In the genomic region with DNA sequence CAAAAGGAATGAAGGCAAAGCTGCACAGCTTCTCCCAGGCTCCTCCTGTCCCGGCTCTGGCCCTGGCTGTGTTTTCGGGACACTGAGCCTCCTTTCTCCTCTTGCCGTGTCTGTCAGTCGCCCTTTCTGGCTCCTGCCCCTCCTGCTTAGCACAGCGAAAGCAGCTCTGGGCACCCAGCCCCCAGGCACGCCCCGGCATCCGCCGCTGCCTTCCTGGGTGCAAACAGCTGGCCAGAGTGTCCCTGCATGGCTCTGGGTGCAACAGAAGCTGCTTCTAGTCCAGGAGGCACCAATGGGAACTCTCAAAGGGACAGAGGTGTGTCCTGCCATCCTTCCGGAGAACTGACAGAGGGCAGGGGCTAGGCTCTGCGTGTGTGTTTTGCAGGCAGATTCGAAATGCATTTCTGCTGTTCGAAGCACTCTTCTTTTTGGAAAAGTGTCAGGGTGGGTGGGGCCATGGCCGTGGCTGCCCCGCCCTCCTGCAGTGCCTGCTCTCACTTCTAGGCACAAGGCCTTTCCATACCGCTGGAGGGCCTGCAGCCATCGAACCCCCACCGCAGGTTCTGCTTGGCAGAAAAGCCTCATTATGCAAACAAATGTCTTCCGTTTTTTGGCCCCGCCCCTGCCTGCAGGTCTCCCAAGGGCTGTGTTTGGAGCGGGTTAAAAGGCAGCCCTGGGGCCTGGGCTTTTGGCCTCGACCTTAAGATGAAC, we compare ENCODE assay signal across 8 cellular contexts. TPM values are rescaled to one million over a fixed set of nuclear protein-coding genes. Genes with fewer than 3 reads are reported as not detected.
DNase-seq lines count a peak whose midpoint lies in the region; ATAC-seq and TF ChIP-seq lines count a peak whose summit lies in the region.

No MANE protein-coding gene starts in this region.

- DNase-seq in NOMO-1 (lab: John Stamatoyannopoulos, UW; ENCODE audit: unreplicated experiment in 2 of 2), result peak; percentile 94 to 95
- DNase-seq in ecto neural progenitor cell (ENCODE audit: low spot score), result peak; percentile 54
- no peak for DNase-seq in sciatic nerve (ENCODE audit: low spot score)
- DNase-seq in HK-2 (ENCODE audit: unreplicated experiment), result no peak

- intact Hi-C loops in sciatic nerve (cut with DNase I), result no loop called here

- peak; percentile 20; the same call in 1 of the 2 replicates for TF ChIP-seq CTCF in GM12874 (IDR thresholded peaks at IDR 0.05; ENCODE audit: insufficient read depth, low read depth, low read length)

- ATAC-seq in GM21825 (IDR thresholded peaks at IDR 0.05; ENCODE audit: unreplicated experiment) (peak; percentile 52), sciatic nerve (peak; percentile 60), HG02610 (IDR thresholded peaks at IDR 0.05; ENCODE audit: unreplicated experiment) (no peak), HG03439 (IDR thresholded peaks at IDR 0.05; ENCODE audit: unreplicated experiment) (no peak)

RNA-seq across cellular contexts. Expression of a gene that starts 15.5 kb away (rescaled TPM):
- total RNA-seq in sciatic nerve, result 69.6 TPM

RNA-seq across cellular contexts. Expression of a gene that starts 27.7 kb away (rescaled TPM):
- 52.7 TPM for total RNA-seq in sciatic nerve

RNA-seq across cellular contexts. Expression of a gene that starts 29.3 kb away (rescaled TPM):
- total RNA-seq in sciatic nerve, result 14.6 TPM

RNA-seq across cellular contexts. Expression of a gene that starts 36.1 kb away (rescaled TPM):
- total RNA-seq in sciatic nerve, result 10.4 TPM

Comparison
In these comparisons a context has a peak if more than half of its experiments do, and no peak if none do; other contexts are left out.
1. ATAC-seq: peak in GM21825 (single experiment) and sciatic nerve (single experiment); none in HG02610 (single experiment) and HG03439 (single experiment).
2. DNase-seq: peak in NOMO-1 (2 of 2) and ecto neural progenitor cell (single experiment); none in sciatic nerve (single experiment) and HK-2 (single experiment).